ENCODE assay signal across 18 cellular contexts in genomic region chrX:48278958-48279357, GRCh38. TPM values are rescaled to one million over a fixed set of nuclear protein-coding genes. Genes with fewer than 3 reads are reported as not detected.
DNase-seq lines count a peak whose midpoint lies in the region; ATAC-seq and TF ChIP-seq lines count a peak whose summit lies in the region.
"Had no signal": no experiment of that assay in that cellular context is flagged by ENCODE, and none has a peak within 500 bp of the region (broad histone marks: within the 10 kb centered on the region; RNA-seq: fewer than 3 reads in every experiment).

No MANE protein-coding gene starts in this region.

- no peak for TF ChIP-seq CTCF in A673 (conservative IDR thresholded peaks at IDR 0.05; ENCODE audit: low read depth, low read length)
- no peak for TF ChIP-seq CTCF in NB4 (IDR thresholded peaks at IDR 0.05; ENCODE audit: low read depth, low read length)
- TF ChIP-seq CTCF in endodermal cell (conservative IDR thresholded peaks at IDR 0.05): no peak

- TF ChIP-seq POLR2A in NB4 (IDR thresholded peaks at IDR 0.05; ENCODE audit: extremely low read depth, insufficient read length): no peak

- H3K9me3 Mint-ChIP-seq in endodermal cell: peaks cover 57% of the 10 kb centered on the region
- H3K9me3 Mint-ChIP-seq: activated B cell treated with CpG ODN at 0.5 μM for 24 hours; activated T-cell treated with anti-CD3 and anti-CD28 coated beads, Interleukin-2, amount 50 U/mL, for 4 hours had no signal

- no peak overlapping the region for H3K9ac ChIP-seq in endodermal cell (ENCODE audit: extremely low read depth, low read length, poor library complexity, severe bottlenecking)

- peak; percentile 17 for DNase-seq in A673 (ENCODE audit: low spot score)
- DNase-seq in EH (ENCODE audit: low read depth): peak; percentile 5
- DNase-seq in NB4 (ENCODE audit: low read depth): peak; percentile 37
- peak; percentile 46 for DNase-seq in endodermal cell
- DNase-seq in AG08395 (ENCODE audit: low spot score): no peak
- no peak for DNase-seq in cerebellum (ENCODE audit: low spot score)
- DNase-seq in left colon: no peak
- DNase-seq: activated B cell treated with CpG ODN at 0.5 μM for 24 hours; activated T-cell treated with anti-CD3 and anti-CD28 coated beads, Interleukin-2, amount 50 U/mL, for 4 hours; amniotic stem cell; C1 segment of cervical spinal cord; kidney glomerular epithelial cell; NCI-H1048; NCI-H524 treated with DMSO at 0.1 percent for 48 hours; stimulated activated CD4-positive, alpha-beta T cell treated with anti-CD3 and anti-CD28 coated beads, Interleukin-4, amount 100 ng/mL, for 24 hours; stimulated activated naive CD8-positive, alpha-beta T cell treated with anti-CD3 and anti-CD28 coated beads, Interleukin-15, Interleukin-2, amounts not matched to agents 100 U/mL and 50 U/mL, for 24 hours had no signal

- H3K27me3 Mint-ChIP-seq in endodermal cell (ENCODE audit: insufficient read depth): no peaks in the 10 kb centered on the region
- H3K27me3 Mint-ChIP-seq: activated B cell treated with CpG ODN at 0.5 μM for 24 hours had no signal

- H3K4me3 ChIP-seq in A673 (ENCODE audit: low read depth, low read length, poor library complexity, severe bottlenecking): no peak overlapping the region
- no peak overlapping the region for H3K4me3 ChIP-seq in NB4 (ENCODE audit: low read depth, low read length)
- no peak overlapping the region for H3K4me3 ChIP-seq in endodermal cell (ENCODE audit: low read length)

- CTCF ChIA-PET in A673 (lab: Charles Lee): no interaction called here

- no peak overlapping the region for H3K27ac Mint-ChIP-seq in endodermal cell
- H3K27ac Mint-ChIP-seq: activated B cell treated with CpG ODN at 0.5 μM for 24 hours had no signal

- H3K27me3 ChIP-seq in A673 (replicated peaks; ENCODE audit: insufficient read depth, low read depth, low read length, poor library complexity) (no peaks in the 10 kb centered on the region), endodermal cell (ENCODE audit: control insufficient read depth, insufficient read depth, low read length, poor library complexity, severe bottlenecking) (no peaks in the 10 kb centered on the region)

- WGBS in endodermal cell (ENCODE audit: insufficient coverage in 1 of 2, insufficient read length in 1 of 2), 2 experiments: 96 to 100% methylated on average over 2 to 9 of the region's 9 CpGs

- ATAC-seq in GM18868 (IDR thresholded peaks at IDR 0.05; ENCODE audit: unreplicated experiment) (no peak), left colon (no peak)
- ATAC-seq: activated T-cell treated with anti-CD3 and anti-CD28 coated beads, Interleukin-2, amount 50 U/mL, for 4 hours; stimulated activated naive CD8-positive, alpha-beta T cell treated with anti-CD3 and anti-CD28 coated beads, Interleukin-15, Interleukin-2, amounts not matched to agents 100 U/mL and 50 U/mL, for 24 hours had no signal

- H3K27ac ChIP-seq in A673 (ENCODE audit: low read depth, low read length, poor library complexity, severe bottlenecking) (no peak overlapping the region), endodermal cell (ENCODE audit: low read depth, low read length) (no peak overlapping the region)
- H3K27ac ChIP-seq: HL-60 had no signal

- no peaks in the 10 kb centered on the region for H3K9me3 ChIP-seq in A673 (ENCODE audit: low read depth, low read length, poor library complexity, severe bottlenecking)
- H3K9me3 ChIP-seq in endodermal cell (ENCODE audit: control insufficient read depth, low read length): no peaks in the 10 kb centered on the region

- no peaks in the 10 kb centered on the region for H3K4me1 Mint-ChIP-seq in endodermal cell
- H3K4me1 Mint-ChIP-seq: activated B cell treated with CpG ODN at 0.5 μM for 24 hours had no signal

- H3K4me1 ChIP-seq in A673 (ENCODE audit: insufficient read depth, low read length, poor library complexity, severe bottlenecking) (no peaks in the 10 kb centered on the region), endodermal cell (ENCODE audit: control insufficient read depth, insufficient read depth, low read length) (no peaks in the 10 kb centered on the region)

- BruUV-seq in A673 (replicated peaks; lab: Mats Ljungman, UMichigan): no TSS peak

- intact Hi-C loops in A673 (cut with micrococcal nuclease; ENCODE audit: unreplicated experiment): no loop called here
- intact Hi-C loops in left colon (cut with DNase I, micrococcal nuclease): no loop called here

- no peaks in the 10 kb centered on the region for H3K36me3 Mint-ChIP-seq in endodermal cell (ENCODE audit: low read depth)

- H3K36me3 ChIP-seq in A673 (ENCODE audit: insufficient read depth, low read length, poor library complexity, severe bottlenecking): no peaks in the 10 kb centered on the region
- no peaks in the 10 kb centered on the region for H3K36me3 ChIP-seq in endodermal cell (ENCODE audit: control insufficient read depth, insufficient read depth, low read length)

- POLR2A ChIA-PET in A673 (lab: Charles Lee; ENCODE audit: low non-redundant PET): no interaction called here

- no peak overlapping the region for H3K4me3 Mint-ChIP-seq in endodermal cell
- H3K4me3 Mint-ChIP-seq: activated B cell treated with CpG ODN at 0.5 μM for 24 hours; activated T-cell treated with anti-CD3 and anti-CD28 coated beads, Interleukin-2, amount 50 U/mL, for 4 hours had no signal

RNA-seq across cellular contexts. Expression of gene SSX1, which starts 23.8 kb away (rescaled TPM):
- total RNA-seq in A673 (2021) (not detected in 2 replicates), endodermal cell (not detected), cerebellum (not detected), left colon (not detected)
- polyA plus RNA-seq in endodermal cell (2013, experiment 1 of 2): not detected
- not detected for polyA plus RNA-seq in endodermal cell (2013, experiment 2 of 2)
- total RNA-seq: activated B cell treated with CpG ODN at 0.5 μM for 24 hours had no signal

Comparison
In these comparisons a context has a peak if more than half of its experiments do, and no peak if none do; other contexts are left out.
1. DNase-seq: peak in A673 (single experiment), EH (single experiment), NB4 (single experiment) and endodermal cell (single experiment); none in AG08395 (single experiment), cerebellum (single experiment) and left colon (0 of 2).